Comparison of ENCODE assay signal across 8 cellular contexts in the genomic region with DNA sequence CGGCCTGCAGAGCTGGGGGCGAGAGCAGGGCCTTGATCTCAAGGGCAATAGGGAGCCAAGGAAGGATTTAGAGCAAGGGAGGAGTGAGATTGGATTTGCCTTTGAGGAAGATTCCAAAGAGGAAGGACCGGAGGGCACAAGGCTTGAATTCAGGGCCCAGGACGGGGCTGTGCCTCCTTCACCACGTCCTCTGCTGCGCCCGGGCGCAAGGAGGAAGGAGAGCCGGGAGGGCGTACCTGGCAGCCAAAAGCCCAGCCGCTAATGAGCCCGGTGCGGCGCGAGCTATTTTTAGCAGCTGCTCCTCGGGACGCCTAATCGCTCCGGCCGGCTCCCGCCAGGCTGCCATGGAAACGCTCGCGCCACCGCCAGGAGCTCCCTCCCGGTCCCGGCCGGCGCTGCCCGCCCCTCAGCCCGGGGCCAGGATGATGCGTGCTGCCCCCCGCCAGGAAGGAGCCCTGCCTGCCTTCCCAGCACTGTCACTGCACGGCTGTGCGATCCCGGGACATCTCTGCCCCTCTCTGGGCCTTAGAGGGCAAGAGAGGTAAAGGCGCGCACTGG. TPM values are rescaled to one million over a fixed set of nuclear protein-coding genes. Genes with fewer than 3 reads are reported as not detected.
DNase-seq lines count a peak whose midpoint lies in the region; TF ChIP-seq lines count a peak whose summit lies in the region.

No MANE protein-coding gene starts in this region.

- peak; percentile 21 for DNase-seq in AG10803 (ENCODE audit: low read depth)
- peak; percentile 25 for DNase-seq in NCI-H146 treated with DMSO at 0.1 percent for 48 hours (lab: John Stamatoyannopoulos, UW; ENCODE audit: unreplicated experiment)
- peak; percentile 6 for DNase-seq in dermis blood vessel endothelial cell
- peak; percentile 37 for DNase-seq in medulla oblongata (ENCODE audit: extremely low spot score)
- no peak for DNase-seq in NCI-H187 treated with DMSO at 0.1 percent for 48 hours (lab: John Stamatoyannopoulos, UW)
- no peak for DNase-seq in NCI-H1694 treated with DMSO at 0.1 percent for 48 hours (lab: John Stamatoyannopoulos, UW)
- no peak for DNase-seq in NCI-H1048 (lab: John Stamatoyannopoulos, UW)
- DNase-seq in dedifferentiated amniotic fluid mesenchymal stem cell (ENCODE audit: extremely low spot score): no peak

- TF ChIP-seq CTCF in AG10803 (conservative IDR thresholded peaks at IDR 0.05; ENCODE audit: low read length): no peak

- no peak overlapping the region for H3K4me3 ChIP-seq in AG10803 (ENCODE audit: low read length)

RNA-seq across cellular contexts. Expression of a gene that starts 31.3 kb away (rescaled TPM):
- total RNA-seq in dermis blood vessel endothelial cell: under 0.01 TPM in 1 of 2 replicates, not detected in the other

Comparison
In these comparisons a context has a peak if more than half of its experiments do, and no peak if none do; other contexts are left out.
1. DNase-seq: peak in AG10803 (single experiment), NCI-H146 treated with DMSO at 0.1 percent for 48 hours (single experiment), dermis blood vessel endothelial cell (single experiment) and medulla oblongata (single experiment); none in NCI-H187 treated with DMSO at 0.1 percent for 48 hours (single experiment), NCI-H1694 treated with DMSO at 0.1 percent for 48 hours (single experiment), NCI-H1048 (single experiment) and dedifferentiated amniotic fluid mesenchymal stem cell (single experiment).